In the genomic region with DNA sequence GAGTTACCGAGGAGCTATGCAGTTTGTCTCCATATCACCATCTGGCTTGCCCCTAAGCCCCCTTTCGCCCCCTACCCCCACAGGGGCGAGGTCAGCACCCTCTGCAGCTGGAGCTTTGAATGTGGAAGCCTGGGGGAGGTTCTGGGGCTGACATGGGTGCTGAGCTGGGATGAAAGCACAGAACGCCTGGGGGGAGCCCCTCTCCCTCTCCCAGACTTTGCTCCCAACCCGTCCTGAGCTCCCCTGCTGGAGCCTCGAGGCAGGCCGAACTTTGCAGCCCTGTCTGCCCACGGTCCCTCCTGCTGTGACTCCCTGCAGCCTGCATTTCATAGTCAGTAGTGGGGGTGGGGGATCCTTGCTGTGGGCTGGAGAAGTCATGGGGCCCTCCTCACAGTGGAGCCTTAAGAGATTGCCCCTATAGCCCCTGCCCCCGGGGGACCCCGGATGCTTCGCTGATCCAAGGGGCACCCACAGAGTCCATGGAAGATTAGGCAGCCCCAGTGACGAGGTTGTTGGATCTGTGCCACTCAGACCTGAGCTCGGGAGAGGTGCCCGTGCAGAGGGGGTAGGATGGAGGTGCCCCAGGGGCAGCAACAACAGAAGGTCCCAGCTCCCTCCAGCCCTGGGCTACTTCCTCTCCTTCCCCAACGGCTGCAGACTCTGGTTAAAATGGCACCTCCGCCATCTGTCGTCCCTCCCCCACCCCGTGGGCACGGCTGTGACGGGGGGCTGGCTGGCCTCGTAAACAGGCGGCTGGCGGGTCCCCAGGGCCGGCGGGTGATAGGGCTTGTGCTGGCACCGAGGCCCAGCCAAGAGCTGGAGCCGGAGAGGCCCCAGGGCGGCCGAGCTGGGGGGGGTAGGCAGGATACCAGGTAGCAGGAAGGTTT, we compare ENCODE assay signal across 8 cellular contexts.
DNase-seq lines count a peak whose midpoint lies in the region; ATAC-seq lines count a peak whose summit lies in the region.

No MANE protein-coding gene starts in this region.

- H3K4me3 Mint-ChIP-seq in activated naive CD8-positive, alpha-beta T cell treated with anti-CD3 and anti-CD28 coated beads, Interleukin-2, amount 10 ng/mL, durations not matched to agents 7 days and 5 days: peak overlapping the region; percentile 37
- H3K4me3 Mint-ChIP-seq in stimulated activated memory B cell treated with anti-CD40 and anti-IgM and Interleukin-4, amounts not matched to agents 10 μg/mL and 1 μg/mL and 100 μg/mL, for 72 hours: peak overlapping the region; percentile 22

- peaks cover 1% of the 10 kb centered on the region for H3K9me3 Mint-ChIP-seq in activated naive CD8-positive, alpha-beta T cell treated with anti-CD3 and anti-CD28 coated beads, Interleukin-2, amount 10 ng/mL, durations not matched to agents 7 days and 5 days
- H3K9me3 Mint-ChIP-seq in stimulated activated memory B cell treated with anti-CD40 and anti-IgM and Interleukin-4, amounts not matched to agents 10 μg/mL and 1 μg/mL and 100 μg/mL, for 72 hours: peaks cover 11% of the 10 kb centered on the region

- H3K4me1 Mint-ChIP-seq in activated naive CD8-positive, alpha-beta T cell treated with anti-CD3 and anti-CD28 coated beads, Interleukin-2, amount 10 ng/mL, durations not matched to agents 7 days and 5 days: peaks cover 19% of the 10 kb centered on the region
- H3K4me1 Mint-ChIP-seq in stimulated activated memory B cell treated with anti-CD40 and anti-IgM and Interleukin-4, amounts not matched to agents 10 μg/mL and 1 μg/mL and 100 μg/mL, for 72 hours: peaks cover 21% of the 10 kb centered on the region

- DNase-seq in GM03348 (ENCODE audit: low spot score): peak; percentile 34
- DNase-seq in NCI-H446 treated with DMSO at 0.1 percent for 48 hours (lab: John Stamatoyannopoulos, UW): peak; percentile 31
- DNase-seq in activated naive CD8-positive, alpha-beta T cell treated with anti-CD3 and anti-CD28 coated beads, Interleukin-2, amount 10 ng/mL, durations not matched to agents 7 days and 5 days: peak; percentile 60
- DNase-seq in left kidney (ENCODE audit: low read depth, low spot score): peak; percentile 83
- no peak for DNase-seq in activated CD4-positive, CD25-positive, alpha-beta regulatory T cell (lab: John Stamatoyannopoulos, UW)

- peaks cover 10% of the 10 kb centered on the region for H3K27me3 Mint-ChIP-seq in activated naive CD8-positive, alpha-beta T cell treated with anti-CD3 and anti-CD28 coated beads, Interleukin-2, amount 10 ng/mL, durations not matched to agents 7 days and 5 days
- H3K27me3 Mint-ChIP-seq in stimulated activated memory B cell treated with anti-CD40 and anti-IgM and Interleukin-4, amounts not matched to agents 10 μg/mL and 1 μg/mL and 100 μg/mL, for 72 hours: peaks cover 19% of the 10 kb centered on the region

- POLR2A ChIA-PET in activated naive CD8-positive, alpha-beta T cell treated with anti-CD3 and anti-CD28 coated beads, Interleukin-2, amount 10 ng/mL, durations not matched to agents 7 days and 5 days (lab: Charles Lee): interaction anchor here (1.0 to 4.0 kb wide), 11 partner anchors 9 to 281 kb away, joined by 3 to 28 read pairs (median 6); partner anchors contain the start of gene IER5L

- H3K36me3 Mint-ChIP-seq in activated naive CD8-positive, alpha-beta T cell treated with anti-CD3 and anti-CD28 coated beads, Interleukin-2, amount 10 ng/mL, durations not matched to agents 7 days and 5 days: no peaks in the 10 kb centered on the region
- H3K36me3 Mint-ChIP-seq in stimulated activated memory B cell treated with anti-CD40 and anti-IgM and Interleukin-4, amounts not matched to agents 10 μg/mL and 1 μg/mL and 100 μg/mL, for 72 hours: no peaks in the 10 kb centered on the region

- H3K27ac Mint-ChIP-seq in activated naive CD8-positive, alpha-beta T cell treated with anti-CD3 and anti-CD28 coated beads, Interleukin-2, amount 10 ng/mL, durations not matched to agents 7 days and 5 days: peak overlapping the region; percentile 51
- peak overlapping the region; percentile 90 for H3K27ac Mint-ChIP-seq in stimulated activated memory B cell treated with anti-CD40 and anti-IgM and Interleukin-4, amounts not matched to agents 10 μg/mL and 1 μg/mL and 100 μg/mL, for 72 hours

- no peak for ATAC-seq in activated naive CD8-positive, alpha-beta T cell treated with anti-CD3 and anti-CD28 coated beads, Interleukin-2, amount 10 ng/mL, durations not matched to agents 7 days and 5 days (ENCODE audit: low read depth)
- ATAC-seq in stimulated activated memory B cell treated with anti-CD40 and anti-IgM and Interleukin-4, amounts not matched to agents 10 μg/mL and 1 μg/mL and 100 μg/mL, for 72 hours: peak; percentile 41
- no peak for ATAC-seq in HG02884 (IDR thresholded peaks at IDR 0.05; ENCODE audit: unreplicated experiment)
- no peak for ATAC-seq in GM21390 (IDR thresholded peaks at IDR 0.05; ENCODE audit: unreplicated experiment)

Comparison
In these comparisons a context has a peak if more than half of its experiments do, and no peak if none do; other contexts are left out.
1. DNase-seq: peak in GM03348 (single experiment), NCI-H446 treated with DMSO at 0.1 percent for 48 hours (single experiment), activated naive CD8-positive, alpha-beta T cell treated with anti-CD3 and anti-CD28 coated beads, Interleukin-2, amount 10 ng/mL, durations not matched to agents 7 days and 5 days (single experiment) and left kidney (single experiment); none in activated CD4-positive, CD25-positive, alpha-beta regulatory T cell (0 of 4).